In the genomic region with DNA sequence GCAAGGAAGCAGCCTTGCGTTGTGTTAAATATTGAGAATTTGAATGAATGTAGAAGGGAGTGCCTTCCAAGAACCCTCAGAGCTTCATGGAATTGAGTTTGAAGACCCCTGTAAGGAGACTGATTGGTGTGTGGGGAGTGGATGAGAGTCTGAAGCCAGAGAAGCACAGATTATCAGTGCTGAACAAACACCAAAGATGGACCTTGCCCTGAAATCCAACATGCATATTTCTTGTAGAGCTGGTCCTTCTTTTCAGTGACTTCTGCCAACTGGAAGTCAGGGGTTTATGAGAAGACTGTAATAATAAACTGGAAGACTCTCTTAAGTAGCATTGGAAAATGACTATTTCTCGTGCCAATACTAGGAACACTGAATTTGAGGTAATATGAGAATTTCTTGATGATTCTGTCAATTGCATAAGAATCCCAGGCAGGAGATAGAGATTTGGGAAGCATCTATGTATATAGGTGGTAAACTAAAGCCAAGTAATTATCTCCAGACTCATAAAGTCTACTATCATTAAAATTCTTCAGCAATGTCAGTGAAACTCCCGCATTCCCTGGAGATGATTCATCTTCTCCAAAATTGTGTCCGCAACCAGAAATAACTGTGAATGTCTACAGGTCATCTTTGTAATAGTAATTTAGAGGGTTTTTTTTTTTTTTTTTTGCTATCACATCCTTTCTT, we compare ENCODE assay signal across 21 cellular contexts.
"Had no signal": no experiment of that assay in that cellular context is flagged by ENCODE, and none has a peak within 500 bp of the region (broad histone marks: within the 10 kb centered on the region; RNA-seq: fewer than 3 reads in every experiment).

No MANE protein-coding gene starts in this region.

- DNase-seq: effector CD4-positive, alpha-beta T cell; foreskin melanocyte; head of caudate nucleus; hippocampal formation; kidney glomerular epithelial cell; mesenchymal stem cell; midbrain; naive B cell; nephron progenitor cell; right cardiac atrium; spleen; stimulated activated CD4-positive, alpha-beta T cell treated with anti-CD3 and anti-CD28 coated beads, Interleukin-15, amount 100 ng/mL, for 24 hours; stimulated activated CD4-positive, alpha-beta T cell treated with anti-CD3 and anti-CD28 coated beads, Interleukin-1b, Interleukin-23, amount 100 ng/mL, for 48 hours; stimulated activated CD4-positive, alpha-beta T cell treated with anti-CD3 and anti-CD28 coated beads, Interleukin-4, amount 100 ng/mL, for 24 hours; tibial artery had no signal

- ATAC-seq: right cardiac atrium; stimulated activated memory B cell treated with anti-CD40 and anti-IgM and Interleukin-4, amounts not matched to agents 10 μg/mL and 1 μg/mL and 100 μg/mL, for 72 hours had no signal

- H3K9me3 Mint-ChIP-seq: nephron progenitor cell; stimulated activated memory B cell treated with anti-CD40 and anti-IgM and Interleukin-4, amounts not matched to agents 10 μg/mL and 1 μg/mL and 100 μg/mL, for 72 hours; stimulated activated naive CD8-positive, alpha-beta T cell treated with anti-CD3 and anti-CD28 coated beads, Interleukin-15, Interleukin-2, amounts not matched to agents 100 ng/mL and 50 ng/mL, for 24 hours had no signal

- H3K27me3 ChIP-seq: spleen, tibial artery, upper lobe of left lung, vagina had no signal

- H3K4me3 Mint-ChIP-seq: naive B cell; nephron progenitor cell; stimulated activated memory B cell treated with anti-CD40 and anti-IgM and Interleukin-4, amounts not matched to agents 10 μg/mL and 1 μg/mL and 100 μg/mL, for 72 hours; stimulated activated naive CD8-positive, alpha-beta T cell treated with anti-CD3 and anti-CD28 coated beads, Interleukin-15, Interleukin-2, amounts not matched to agents 100 ng/mL and 50 ng/mL, for 24 hours had no signal

- H3K36me3 Mint-ChIP-seq: naive B cell; stimulated activated memory B cell treated with anti-CD40 and anti-IgM and Interleukin-4, amounts not matched to agents 10 μg/mL and 1 μg/mL and 100 μg/mL, for 72 hours had no signal

- H3K4me1 ChIP-seq: spleen, tibial artery, upper lobe of left lung, vagina had no signal

- H3K27me3 Mint-ChIP-seq: naive B cell; stimulated activated memory B cell treated with anti-CD40 and anti-IgM and Interleukin-4, amounts not matched to agents 10 μg/mL and 1 μg/mL and 100 μg/mL, for 72 hours; stimulated activated naive CD8-positive, alpha-beta T cell treated with anti-CD3 and anti-CD28 coated beads, Interleukin-15, Interleukin-2, amounts not matched to agents 100 ng/mL and 50 ng/mL, for 24 hours had no signal

- H3K4me3 ChIP-seq: coronary artery, lung, spleen, tibial artery, upper lobe of left lung, vagina had no signal

- H3K27ac ChIP-seq: coronary artery, spleen, tibial artery, upper lobe of left lung, vagina had no signal

- H3K9me3 ChIP-seq: spleen, tibial artery, upper lobe of left lung, vagina had no signal

- H3K27ac Mint-ChIP-seq: naive B cell; nephron progenitor cell; stimulated activated memory B cell treated with anti-CD40 and anti-IgM and Interleukin-4, amounts not matched to agents 10 μg/mL and 1 μg/mL and 100 μg/mL, for 72 hours; stimulated activated naive CD8-positive, alpha-beta T cell treated with anti-CD3 and anti-CD28 coated beads, Interleukin-15, Interleukin-2, amounts not matched to agents 100 ng/mL and 50 ng/mL, for 24 hours had no signal

- H3K4me1 Mint-ChIP-seq: naive B cell; stimulated activated memory B cell treated with anti-CD40 and anti-IgM and Interleukin-4, amounts not matched to agents 10 μg/mL and 1 μg/mL and 100 μg/mL, for 72 hours had no signal

- H3K36me3 ChIP-seq: spleen, tibial artery, upper lobe of left lung, vagina had no signal
